In genomic region chr4:94561249-94562024, GRCh38 we compare ENCODE assay signal across 13 cellular contexts.
DNase-seq lines count a peak whose midpoint lies in the region; ATAC-seq and TF ChIP-seq lines count a peak whose summit lies in the region.
"Had no signal": no experiment of that assay in that cellular context is flagged by ENCODE, and none has a peak within 500 bp of the region (broad histone marks: within the 10 kb centered on the region; RNA-seq: fewer than 3 reads in every experiment).

No MANE protein-coding gene starts in this region.

- CTCF ChIA-PET in mammary epithelial cell (lab: Charles Lee; ENCODE audit: low non-redundant PET) = no interaction called here

- intact Hi-C loops in mammary epithelial cell (cut with micrococcal nuclease) = no loop called here

- H3K79me2 ChIP-seq in mammary epithelial cell (ENCODE audit: insufficient read depth, low read length) = peaks cover 78% of the 10 kb centered on the region

- H3K9ac ChIP-seq in mammary epithelial cell (ENCODE audit: insufficient read depth, low read length) = no peak overlapping the region
- peak overlapping the region in 2 of 5 donors; percentile 47 to 52 for H3K9ac ChIP-seq in subcutaneous abdominal adipose tissue (ENCODE audit: low read length in 5 of 5)

- 61% methylated on average over 5 of the region's 5 CpGs for WGBS in mammary epithelial cell (ENCODE audit: low coverage, missing lambda C conversion rate)

- H3K27me3 Mint-ChIP-seq in HFFc6 (ENCODE audit: insufficient read depth) = no peaks in the 10 kb centered on the region

- H3K27me3 ChIP-seq in mammary epithelial cell (ENCODE audit: insufficient read depth, low read length) (no peaks in the 10 kb centered on the region), subcutaneous abdominal adipose tissue (ENCODE audit: control insufficient read depth in 5 of 5, insufficient read depth in 4 of 5, low read length in 5 of 5) (no peaks in the 10 kb centered on the region)
- H3K27me3 ChIP-seq: Peyer's patch had no signal

- peak; percentile 80 for DNase-seq in HFFc6
- peak; percentile 71 for DNase-seq in mammary epithelial cell
- DNase-seq in iris pigment epithelial cell (ENCODE audit: low read depth) = peak; percentile 94
- no peak for DNase-seq in activated effector memory CD4-positive, alpha-beta T cell treated with anti-CD3 and anti-CD28 coated beads, Interleukin-2, amount 50 U/mL, for 16 hours
- DNase-seq in pons (ENCODE audit: low spot score) = no peak
- DNase-seq in NCI-H1417 treated with DMSO at 0.1 percent for 48 hours (lab: John Stamatoyannopoulos, UW) = no peak
- DNase-seq: cerebellar nuclear complex; DMS53; NCI-H2107; Peyer's patch; stimulated activated naive CD4-positive, alpha-beta T cell had no signal

- H3K4me3 Mint-ChIP-seq in HFFc6 = peak overlapping the region; percentile 51

- H3K4me1 ChIP-seq in mammary epithelial cell (ENCODE audit: insufficient read depth, low read length) (peaks cover 28% of the 10 kb centered on the region), subcutaneous abdominal adipose tissue (ENCODE audit: control insufficient read depth in 5 of 5, insufficient read depth in 5 of 5, low read length in 5 of 5) (peaks cover 5 to 28% (median 24%) of the 10 kb centered on the region in 5 donors)

- peak overlapping the region; percentile 62 for H3K27ac Mint-ChIP-seq in HFFc6

- H3K9me3 ChIP-seq in mammary epithelial cell (replicated peaks; ENCODE audit: insufficient read depth, low read length) (no peaks in the 10 kb centered on the region), subcutaneous abdominal adipose tissue (ENCODE audit: control insufficient read depth in 5 of 5, low read length in 5 of 5) (no peaks in the 10 kb centered on the region)
- H3K9me3 ChIP-seq: Peyer's patch had no signal

- TF ChIP-seq CTCF in HFFc6 (IDR thresholded peaks at IDR 0.05) = no peak
- TF ChIP-seq CTCF in mammary epithelial cell (conservative IDR thresholded peaks at IDR 0.05 in 1 of 2, IDR thresholded peaks at IDR 0.05 in 1 of 2; ENCODE audit: extremely low read depth in 1 of 2, insufficient read depth in 1 of 2, low read depth in 1 of 2, low read length in 2 of 2) = no peak

- no peaks in the 10 kb centered on the region for H3K36me3 ChIP-seq in mammary epithelial cell (ENCODE audit: insufficient read depth, low read length)
- H3K36me3 ChIP-seq in subcutaneous abdominal adipose tissue (ENCODE audit: control insufficient read depth in 5 of 5, insufficient read depth in 5 of 5, low read length in 5 of 5) = no peaks in the 10 kb centered on the region
- H3K36me3 ChIP-seq: Peyer's patch had no signal

- H2AFZ ChIP-seq in mammary epithelial cell (ENCODE audit: low read depth, low read length) = no peak overlapping the region

- in situ Hi-C loops in mammary epithelial cell (cut with MboI; ENCODE audit: low sequenced_read_pairs in 2 of 2) = no loop called here

- no TSS peak for BruUV-seq in mammary epithelial cell (replicated peaks; lab: Mats Ljungman, UMichigan)

- dilution Hi-C loops in mammary epithelial cell (cut with HindIII; ENCODE audit: low sequenced_read_pairs) = loop anchor here (10.0 kb wide), 1 partner anchor 107 kb away; the partner anchor contains the start of gene PDLIM5

- peaks cover 25% of the 10 kb centered on the region for H3K36me3 Mint-ChIP-seq in HFFc6 (ENCODE audit: low read depth)

- peaks cover 13% of the 10 kb centered on the region for H3K9me3 Mint-ChIP-seq in HFFc6

- H3K27ac ChIP-seq in mammary epithelial cell (ENCODE audit: insufficient read depth, low read depth, low read length) (no peak overlapping the region), subcutaneous abdominal adipose tissue (ENCODE audit: low read depth, low read length) (peak overlapping the region; percentile 12)

- no peak for ATAC-seq in HG03108 (IDR thresholded peaks at IDR 0.05; ENCODE audit: unreplicated experiment)

- peaks cover 71% of the 10 kb centered on the region for H3K4me1 Mint-ChIP-seq in HFFc6 (ENCODE audit: low read depth)

- H4K20me1 ChIP-seq in mammary epithelial cell (ENCODE audit: insufficient read depth, low read length) = no peaks in the 10 kb centered on the region

- H3K4me3 ChIP-seq in mammary epithelial cell (replicated peaks in 1 of 3; ENCODE audit: insufficient read depth in 1 of 3, low read depth in 2 of 3, low read length in 3 of 3) (no peak overlapping the region), subcutaneous abdominal adipose tissue (ENCODE audit: low read depth in 1 of 5, low read length in 5 of 5) (no peak overlapping the region)
- H3K4me3 ChIP-seq: Peyer's patch had no signal

- H3K4me2 ChIP-seq in mammary epithelial cell (ENCODE audit: insufficient read depth, low read depth, low read length) = no peak overlapping the region

Comparison
In these comparisons a context has a peak if more than half of its experiments do, and no peak if none do; other contexts are left out.
1. DNase-seq: peak in HFFc6 (single experiment), mammary epithelial cell (single experiment) and iris pigment epithelial cell (single experiment); none in activated effector memory CD4-positive, alpha-beta T cell treated with anti-CD3 and anti-CD28 coated beads, Interleukin-2, amount 50 U/mL, for 16 hours (single experiment), pons (single experiment) and NCI-H1417 treated with DMSO at 0.1 percent for 48 hours (single experiment).